12 cellular contexts compared by ENCODE assay signal in genomic region chr12:105275997-105276760, GRCh38. TPM values are rescaled to one million over a fixed set of nuclear protein-coding genes. Genes with fewer than 3 reads are reported as not detected.
DNase-seq lines count a peak whose midpoint lies in the region; TF ChIP-seq lines count a peak whose summit lies in the region.
"Had no signal": no experiment of that assay in that cellular context is flagged by ENCODE, and none has a peak within 500 bp of the region (broad histone marks: within the 10 kb centered on the region; RNA-seq: fewer than 3 reads in every experiment).

No MANE protein-coding gene starts in this region.

- H3K27ac ChIP-seq in thyroid gland, result no peak overlapping the region

- H3K9me3 Mint-ChIP-seq in nephron progenitor cell, result no peaks in the 10 kb centered on the region

- H3K4me1 ChIP-seq in thyroid gland, result no peaks in the 10 kb centered on the region

- H3K4me3 Mint-ChIP-seq in nephron progenitor cell, result no peak overlapping the region
- H3K4me3 Mint-ChIP-seq: activated naive CD8-positive, alpha-beta T cell treated with anti-CD3 and anti-CD28 coated beads, Interleukin-2, amount 10 ng/mL, durations not matched to agents 7 days and 5 days had no signal

- no peak overlapping the region for H3K4me3 ChIP-seq in thyroid gland (replicated peaks in 1 of 3)

- no peaks in the 10 kb centered on the region for H3K9me3 ChIP-seq in thyroid gland

- WGBS in thyroid gland, 2 donors, result 94 to 96% methylated on average over 3 of the region's 3 CpGs

- H3K36me3 ChIP-seq in thyroid gland, result no peaks in the 10 kb centered on the region

- no peaks in the 10 kb centered on the region for H3K27me3 ChIP-seq in thyroid gland

- DNase-seq in NCI-H2029 (lab: John Stamatoyannopoulos, UW) (peak; percentile 8), NCI-H2029 treated with DMSO at 0.1 percent for 48 hours (lab: John Stamatoyannopoulos, UW) (no peak), NCI-H187 (lab: John Stamatoyannopoulos, UW) (peak; percentile 26 to 59), SIG-M5 treated with dmso at 0.1 percent for 504 hours (lab: John Stamatoyannopoulos, UW; ENCODE audit: unreplicated experiment) (peak; percentile 52), nephron progenitor cell (no peak), cortex of kidney (lab: John Stamatoyannopoulos, UW) (no peak), thyroid gland (no peak), foreskin melanocyte (no peak)
- DNase-seq: activated naive CD8-positive, alpha-beta T cell treated with anti-CD3 and anti-CD28 coated beads, Interleukin-2, amount 10 ng/mL, durations not matched to agents 7 days and 5 days; islet precursor cell; NCI-H2171; stimulated activated naive CD8-positive, alpha-beta T cell treated with anti-CD3 and anti-CD28 coated beads, Interleukin-15, Interleukin-2, amounts not matched to agents 100 U/mL and 50 U/mL, for 24 hours had no signal

- intact Hi-C loops in thyroid gland (cut with DNase I), result no loop called here

- no peaks in the 10 kb centered on the region for H3K27me3 Mint-ChIP-seq in nephron progenitor cell (ENCODE audit: low read depth, poor library complexity)

- no peaks in the 10 kb centered on the region for H3K4me1 Mint-ChIP-seq in nephron progenitor cell

- TF ChIP-seq CTCF in nephron progenitor cell (IDR thresholded peaks at IDR 0.05) (no peak), thyroid gland (IDR thresholded peaks at IDR 0.05) (no peak)

- TF ChIP-seq POLR2A in thyroid gland (IDR thresholded peaks at IDR 0.05), result no peak

- H3K36me3 Mint-ChIP-seq in nephron progenitor cell (ENCODE audit: low read depth), result no peaks in the 10 kb centered on the region
- H3K36me3 Mint-ChIP-seq: activated naive CD8-positive, alpha-beta T cell treated with anti-CD3 and anti-CD28 coated beads, Interleukin-2, amount 10 ng/mL, durations not matched to agents 7 days and 5 days had no signal

- H3K27ac Mint-ChIP-seq in nephron progenitor cell, result peak overlapping the region; percentile 7
- H3K27ac Mint-ChIP-seq: activated naive CD8-positive, alpha-beta T cell treated with anti-CD3 and anti-CD28 coated beads, Interleukin-2, amount 10 ng/mL, durations not matched to agents 7 days and 5 days had no signal

RNA-seq across cellular contexts. Expression of gene APPL2, which starts 40.2 kb away (rescaled TPM):
- 10 to 100 TPM; 28.6 to 30.6 (median 30.3) TPM for total RNA-seq in thyroid gland

RNA-seq across cellular contexts. Expression of gene C12orf75, which starts 54.3 kb away (rescaled TPM):
- 1 to 10 TPM; 1.9 to 5.8 (median 4.3) TPM for total RNA-seq in thyroid gland

Comparison
In these comparisons a context has a peak if more than half of its experiments do, and no peak if none do; other contexts are left out.
1. DNase-seq: peak in NCI-H2029 (single experiment), NCI-H187 (2 of 2) and SIG-M5 treated with dmso at 0.1 percent for 504 hours (single experiment); none in NCI-H2029 treated with DMSO at 0.1 percent for 48 hours (single experiment), nephron progenitor cell (single experiment), cortex of kidney (single experiment), thyroid gland (0 of 2) and foreskin melanocyte (single experiment).